Comparison of ENCODE assay signal across 23 cellular contexts in genomic region chr2:176155341-176156044, GRCh38. TPM values are rescaled to one million over a fixed set of nuclear protein-coding genes. Genes with fewer than 3 reads are reported as not detected.
DNase-seq lines count a peak whose midpoint lies in the region; ATAC-seq, FAIRE-seq and TF ChIP-seq lines count a peak whose summit lies in the region.
"Had no signal": no experiment of that assay in that cellular context is flagged by ENCODE, and none has a peak within 500 bp of the region (broad histone marks: within the 10 kb centered on the region; RNA-seq: fewer than 3 reads in every experiment).

No MANE protein-coding gene starts in this region.

- H2AFZ ChIP-seq in astrocyte (ENCODE audit: low read depth, low read length): no peak overlapping the region
- H2AFZ ChIP-seq: PC-9 had no signal

- no peaks in the 10 kb centered on the region for H3K36me3 Mint-ChIP-seq in astrocyte (ENCODE audit: low read depth, unreplicated experiment)
- H3K36me3 Mint-ChIP-seq in activated CD8-positive, alpha-beta T cell treated with anti-CD3 and anti-CD28 coated beads, Interleukin-2, amount 10 ng/mL, durations not matched to agents 7 days and 5 days (ENCODE audit: low read depth): peaks cover 7% of the 10 kb centered on the region

- H3K4me1 Mint-ChIP-seq in astrocyte (ENCODE audit: low read depth, unreplicated experiment): no peaks in the 10 kb centered on the region
- peaks cover 11% of the 10 kb centered on the region for H3K4me1 Mint-ChIP-seq in activated CD8-positive, alpha-beta T cell treated with anti-CD3 and anti-CD28 coated beads, Interleukin-2, amount 10 ng/mL, durations not matched to agents 7 days and 5 days (ENCODE audit: low read depth)

- H3K4me2 ChIP-seq in astrocyte (ENCODE audit: low read length): peak overlapping the region; percentile 81
- H3K4me2 ChIP-seq: PC-9 had no signal

- no peaks in the 10 kb centered on the region for H3K79me2 ChIP-seq in astrocyte (ENCODE audit: insufficient read depth, low read length)

- no peak overlapping the region for H3K4me3 ChIP-seq in astrocyte (ENCODE audit: insufficient read depth, low read depth, low read length)
- H3K4me3 ChIP-seq in kidney epithelial cell (ENCODE audit: low read depth, low read length): peak overlapping the region; percentile 59
- H3K4me3 ChIP-seq in mucosa of descending colon: no peak overlapping the region
- H3K4me3 ChIP-seq: PC-9 had no signal

- H4K20me1 ChIP-seq in astrocyte (ENCODE audit: insufficient read depth, low read length): no peaks in the 10 kb centered on the region

- H3K9ac ChIP-seq in astrocyte (ENCODE audit: low read length): no peak overlapping the region

- intact Hi-C loops in mucosa of descending colon (cut with DNase I, micrococcal nuclease): no loop called here

- no peak overlapping the region for H3K4me3 Mint-ChIP-seq in astrocyte (ENCODE audit: unreplicated experiment)
- H3K4me3 Mint-ChIP-seq in activated CD8-positive, alpha-beta T cell treated with anti-CD3 and anti-CD28 coated beads, Interleukin-2, amount 10 ng/mL, durations not matched to agents 7 days and 5 days: no peak overlapping the region

- peaks cover 2% of the 10 kb centered on the region for H3K9me3 ChIP-seq in astrocyte (ENCODE audit: insufficient read depth, low read depth, low read length)
- H3K9me3 ChIP-seq in mucosa of descending colon: no peaks in the 10 kb centered on the region

- POLR2A ChIA-PET in activated CD8-positive, alpha-beta T cell treated with anti-CD3 and anti-CD28 coated beads, Interleukin-2, amount 10 ng/mL, durations not matched to agents 7 days and 5 days (lab: Charles Lee): interaction anchor here (0.5 kb wide), 1 partner anchor 384 kb away, joined by 3 read pairs; no protein-coding TSS in a partner anchor

- H3K27ac ChIP-seq in astrocyte (ENCODE audit: low read depth, low read length): no peak overlapping the region
- H3K27ac ChIP-seq: HL-60, PC-9 had no signal

- TF ChIP-seq CTCF in astrocyte (IDR thresholded peaks at IDR 0.05; ENCODE audit: insufficient read depth, low read depth, low read length) (no peak), kidney epithelial cell (IDR thresholded peaks at IDR 0.05; ENCODE audit: insufficient read depth, low read length, poor library complexity, severe bottlenecking) (no peak), mucosa of descending colon (IDR thresholded peaks at IDR 0.05) (no peak)

- H3K27ac Mint-ChIP-seq in astrocyte (ENCODE audit: unreplicated experiment): no peak overlapping the region
- no peak overlapping the region for H3K27ac Mint-ChIP-seq in activated CD8-positive, alpha-beta T cell treated with anti-CD3 and anti-CD28 coated beads, Interleukin-2, amount 10 ng/mL, durations not matched to agents 7 days and 5 days

- peaks cover 16% of the 10 kb centered on the region for H3K9me3 Mint-ChIP-seq in astrocyte (ENCODE audit: unreplicated experiment)
- no peaks in the 10 kb centered on the region for H3K9me3 Mint-ChIP-seq in activated CD8-positive, alpha-beta T cell treated with anti-CD3 and anti-CD28 coated beads, Interleukin-2, amount 10 ng/mL, durations not matched to agents 7 days and 5 days (ENCODE audit: insufficient read depth)

- H3K27me3 Mint-ChIP-seq in astrocyte (ENCODE audit: low read depth, unreplicated experiment): peaks cover 82% of the 10 kb centered on the region
- H3K27me3 Mint-ChIP-seq in activated CD8-positive, alpha-beta T cell treated with anti-CD3 and anti-CD28 coated beads, Interleukin-2, amount 10 ng/mL, durations not matched to agents 7 days and 5 days (ENCODE audit: low read depth): peaks cover 79% of the 10 kb centered on the region

- no peak for FAIRE-seq in astrocyte (lab: Jason Lieb, UNC)
- FAIRE-seq: G401.6 had no signal

- peaks cover 81% of the 10 kb centered on the region for H3K27me3 ChIP-seq in astrocyte (ENCODE audit: insufficient read depth, low read length)
- H3K27me3 ChIP-seq in kidney epithelial cell (ENCODE audit: control insufficient read depth, insufficient read depth, low read length): no peaks in the 10 kb centered on the region

- CTCF ChIA-PET in activated CD8-positive, alpha-beta T cell treated with anti-CD3 and anti-CD28 coated beads, Interleukin-2, amount 10 ng/mL, durations not matched to agents 7 days and 5 days (lab: Charles Lee): interaction anchor here (0.9 to 2.3 kb wide), 8 partner anchors 9 to 993 kb away, joined by 3 to 9 read pairs (median 4); no protein-coding TSS in a partner anchor

- H3K36me3 ChIP-seq in astrocyte (ENCODE audit: insufficient read depth, low read length): no peaks in the 10 kb centered on the region
- peaks cover 2% of the 10 kb centered on the region for H3K36me3 ChIP-seq in kidney epithelial cell (ENCODE audit: control insufficient read depth, insufficient read depth, low read length)
- no peaks in the 10 kb centered on the region for H3K36me3 ChIP-seq in mucosa of descending colon (ENCODE audit: low read depth)

- no peak for ATAC-seq in mucosa of descending colon
- ATAC-seq in activated CD8-positive, alpha-beta T cell treated with anti-CD3 and anti-CD28 coated beads, Interleukin-2, amount 10 ng/mL, durations not matched to agents 7 days and 5 days: no peak
- ATAC-seq: HCT116 had no signal

- H3K4me1 ChIP-seq in astrocyte (ENCODE audit: insufficient read depth, low read length): no peaks in the 10 kb centered on the region
- H3K4me1 ChIP-seq in mucosa of descending colon (ENCODE audit: low read depth): peaks cover 15% of the 10 kb centered on the region

- no peak for DNase-seq in astrocyte (ENCODE audit: low read depth)
- no peak for DNase-seq in kidney epithelial cell (ENCODE audit: low read depth)
- DNase-seq in T-helper 2 cell: no peak
- DNase-seq in mucosa of descending colon: no peak
- DNase-seq in activated CD8-positive, alpha-beta T cell treated with anti-CD3 and anti-CD28 coated beads, Interleukin-2, amount 10 ng/mL, durations not matched to agents 7 days and 5 days: no peak
- DNase-seq: C1 segment of cervical spinal cord; CD4-positive, alpha-beta memory T cell; COR-L47; DMS53; GOT3; Karpas-422; NCI-H1092; NCI-H1417 treated with DMSO at 0.1 percent for 48 hours; NCI-H1694 treated with DMSO at 0.1 percent for 48 hours; NCI-H2227 treated with DMSO at 0.1 percent for 48 hours; NCI-H526 treated with DMSO at 0.1 percent for 48 hours; PC-9; Right ventricle myocardium superior had no signal

RNA-seq across cellular contexts. Expression of gene HOXD3, which starts 1.6 kb away (rescaled TPM):
- not detected in 2 replicates for total RNA-seq in astrocyte
- total RNA-seq in kidney epithelial cell: 5.4 and 9.2 TPM in 2 replicates
- 1 to 10 TPM; 5.8 to 7.0 (median 6.0) TPM for total RNA-seq in mucosa of descending colon
- total RNA-seq in activated CD8-positive, alpha-beta T cell treated with anti-CD3 and anti-CD28 coated beads, Interleukin-2, amount 10 ng/mL, durations not matched to agents 7 days and 5 days: not detected
- total RNA-seq: CD4-positive, alpha-beta memory T cell; NCI-H460; PC-9 had no signal

RNA-seq across cellular contexts. Expression of gene HOXD4, which starts 4.1 kb away (rescaled TPM):
- total RNA-seq in astrocyte: not detected in 2 replicates
- 5.4 and 13.8 TPM in 2 replicates for total RNA-seq in kidney epithelial cell
- total RNA-seq in mucosa of descending colon: 1 to 10 TPM; 4.7 to 6.5 (median 5.9) TPM
- total RNA-seq in activated CD8-positive, alpha-beta T cell treated with anti-CD3 and anti-CD28 coated beads, Interleukin-2, amount 10 ng/mL, durations not matched to agents 7 days and 5 days: not detected
- total RNA-seq: CD4-positive, alpha-beta memory T cell; NCI-H460; PC-9; Right ventricle myocardium superior had no signal

RNA-seq across cellular contexts. Expression of gene HOXD8, which starts 26.0 kb away (rescaled TPM):
- not detected in 2 replicates for total RNA-seq in astrocyte
- total RNA-seq in kidney epithelial cell: 18.1 and 22.5 TPM in 2 replicates
- 10 to 100 TPM in 1 of 3 donors, 1 to 10 TPM in 2; 4.9 to 13.8 (median 5.6) TPM for total RNA-seq in mucosa of descending colon
- total RNA-seq in activated CD8-positive, alpha-beta T cell treated with anti-CD3 and anti-CD28 coated beads, Interleukin-2, amount 10 ng/mL, durations not matched to agents 7 days and 5 days: not detected
- total RNA-seq: CD4-positive, alpha-beta memory T cell had no signal

RNA-seq across cellular contexts. Expression of gene HOXD9, which starts 33.0 kb away (rescaled TPM):
- total RNA-seq in astrocyte (not detected in 2 replicates), kidney epithelial cell (11.6 and 12.2 TPM in 2 replicates), mucosa of descending colon (1 to 10 TPM; 2.1 to 5.6 (median 2.2) TPM)
- total RNA-seq in activated CD8-positive, alpha-beta T cell treated with anti-CD3 and anti-CD28 coated beads, Interleukin-2, amount 10 ng/mL, durations not matched to agents 7 days and 5 days: not detected
- total RNA-seq: CD4-positive, alpha-beta memory T cell; NCI-H460; PC-9; Right ventricle myocardium superior had no signal

RNA-seq across cellular contexts. Expression of gene HOXD1, which starts 33.0 kb away (rescaled TPM):
- total RNA-seq in astrocyte (not detected in 2 replicates), kidney epithelial cell (9.8 and 11.1 TPM in 2 replicates), mucosa of descending colon (1 to 10 TPM; 2.2 to 5.9 (median 4.6) TPM)
- total RNA-seq in activated CD8-positive, alpha-beta T cell treated with anti-CD3 and anti-CD28 coated beads, Interleukin-2, amount 10 ng/mL, durations not matched to agents 7 days and 5 days: not detected
- total RNA-seq: A673; CD4-positive, alpha-beta memory T cell; NCI-H460; PC-9; Right ventricle myocardium superior had no signal
